ENCODE assay signal across 8 cellular contexts in genomic region chr10:6279540-6280267, GRCh38.
DNase-seq lines count a peak whose midpoint lies in the region; ATAC-seq and TF ChIP-seq lines count a peak whose summit lies in the region.

No MANE protein-coding gene starts in this region.

- H3K4me1 ChIP-seq in breast epithelium (no peaks in the 10 kb centered on the region), aorta (ENCODE audit: control insufficient read depth in 1 of 2, insufficient read depth in 2 of 2, low read length in 2 of 2) (peaks cover 0 to 7% of the 10 kb centered on the region in 2 donors), SJCRH30 (peaks cover 4% of the 10 kb centered on the region; the same call in 1 of the 2 replicates)

- H3K4me1 Mint-ChIP-seq in MCF 10A (ENCODE audit: insufficient read depth, unreplicated experiment), result peaks cover 11% of the 10 kb centered on the region

- CTCF ChIA-PET in MCF 10A (lab: Yijun Ruan, JAX), result interaction anchor here (1.2 kb wide), 1 partner anchor 122 kb away, joined by 3 read pairs; no protein-coding TSS in a partner anchor

- 53 to 57% methylated on average over 15 of the region's 15 CpGs for WGBS in aorta, 2 donors

- TF ChIP-seq POLR2A in breast epithelium (IDR thresholded peaks at IDR 0.05), result no peak

- H3K9me3 ChIP-seq in breast epithelium (no peaks in the 10 kb centered on the region), aorta (ENCODE audit: control insufficient read depth, low read length) (no peaks in the 10 kb centered on the region), SJCRH30 (replicated peaks) (no peaks in the 10 kb centered on the region)

- H3K27ac Mint-ChIP-seq in MCF 10A (ENCODE audit: low read depth, unreplicated experiment), result peak overlapping the region; percentile 54

- POLR2A ChIA-PET in MCF 10A (lab: Yijun Ruan, JAX), result interaction anchor here (0.6 to 1.2 kb wide), 3 partner anchors 12 to 130 kb away, joined by 3 read pairs; no protein-coding TSS in a partner anchor

- H3K27me3 ChIP-seq in breast epithelium (no peaks in the 10 kb centered on the region), aorta (ENCODE audit: control insufficient read depth in 1 of 2, insufficient read depth in 2 of 2, low read length in 1 of 2) (no peaks in the 10 kb centered on the region), SJCRH30 (no peaks in the 10 kb centered on the region)

- H3K27ac ChIP-seq in breast epithelium (no peak overlapping the region), aorta (ENCODE audit: low read depth in 1 of 2, low read length in 2 of 2) (peak overlapping the region; percentile 59 to 88), SJCRH30 (no peak overlapping the region)

- peak; percentile 89 for ATAC-seq in left lobe of liver
- ATAC-seq in aorta (ENCODE audit: low FRiP score), result no peak
- ATAC-seq in HG03469 (IDR thresholded peaks at IDR 0.05; ENCODE audit: unreplicated experiment), result no peak

- no peaks in the 10 kb centered on the region for H3K9me3 Mint-ChIP-seq in MCF 10A (ENCODE audit: unreplicated experiment)

- H3K36me3 ChIP-seq in breast epithelium (no peaks in the 10 kb centered on the region), aorta (ENCODE audit: control insufficient read depth in 1 of 2, insufficient read depth in 2 of 2, low read length in 1 of 2) (no peaks in the 10 kb centered on the region), SJCRH30 (no peaks in the 10 kb centered on the region)

- in situ Hi-C loops in astrocyte of the spinal cord (cut with HindIII; ENCODE audit: low sequenced_read_pairs), result no loop called here

- TF ChIP-seq CTCF in MCF 10A (IDR thresholded peaks at IDR 0.05; ENCODE audit: unreplicated experiment), result no peak
- TF ChIP-seq CTCF in breast epithelium (IDR thresholded peaks at IDR 0.05), result no peak
- TF ChIP-seq CTCF in astrocyte of the spinal cord (IDR thresholded peaks at IDR 0.05; ENCODE audit: low read depth, low read length), result no peak

- H3K4me3 ChIP-seq in breast epithelium, result no peak overlapping the region
- H3K4me3 ChIP-seq in astrocyte of the spinal cord (ENCODE audit: low read depth, low read length), result no peak overlapping the region
- H3K4me3 ChIP-seq in aorta (ENCODE audit: low read length in 2 of 2), result no peak overlapping the region
- no peak overlapping the region for H3K4me3 ChIP-seq in SJCRH30

- H3K4me3 Mint-ChIP-seq in MCF 10A (ENCODE audit: unreplicated experiment), result no peak overlapping the region

- no peaks in the 10 kb centered on the region for H3K27me3 Mint-ChIP-seq in MCF 10A (ENCODE audit: insufficient read depth, unreplicated experiment)

- intact Hi-C loops in MCF 10A (cut with micrococcal nuclease) (loop anchor here (2.0 kb wide), 1 partner anchor 77 kb away; the partner anchor contains the start of gene PFKFB3), breast epithelium (cut with DNase I; ENCODE audit: low total_unique reads) (no loop called here), aorta (cut with DNase I) (loop anchor here in 1 of 2 donors (5.0 kb wide), 1 partner anchor 77 kb away; the partner anchor contains the start of gene PFKFB3)

- peaks cover 8% of the 10 kb centered on the region for H3K36me3 Mint-ChIP-seq in MCF 10A (ENCODE audit: insufficient read depth, unreplicated experiment)

- peak; percentile 37 for DNase-seq in MCF 10A (ENCODE audit: unreplicated experiment)
- DNase-seq in breast epithelium (ENCODE audit: low spot score in 2 of 2), result no peak
- peak; percentile 72 for DNase-seq in astrocyte of the spinal cord (ENCODE audit: low read depth, low spot score)
- peak; percentile 89 for DNase-seq in left lobe of liver (ENCODE audit: low spot score)
- peak; percentile 75 to 78 for DNase-seq in aorta
- no peak for DNase-seq in SJCRH30
- no peak for DNase-seq in NK-92 (lab: John Stamatoyannopoulos, UW; ENCODE audit: unreplicated experiment)

- no TSS peak for BruUV-seq in MCF 10A (replicated peaks; lab: Mats Ljungman, UMichigan)

Comparison
In these comparisons a context has a peak if more than half of its experiments do, and no peak if none do; other contexts are left out.
1. DNase-seq: peak in MCF 10A (single experiment), astrocyte of the spinal cord (single experiment), left lobe of liver (single experiment) and aorta (2 of 2); none in breast epithelium (0 of 2), SJCRH30 (0 of 2) and NK-92 (single experiment).
2. H3K27ac ChIP-seq: peak in aorta (2 of 2); none in breast epithelium (0 of 2) and SJCRH30 (single experiment).